In genomic region chr1:210250998-210251679, GRCh38 we compare ENCODE assay signal across 9 cellular contexts. TPM values are rescaled to one million over a fixed set of nuclear protein-coding genes. Genes with fewer than 3 reads are reported as not detected.
DNase-seq lines count a peak whose midpoint lies in the region; ATAC-seq, FAIRE-seq and TF ChIP-seq lines count a peak whose summit lies in the region.
"Had no signal": no experiment of that assay in that cellular context is flagged by ENCODE, and none has a peak within 500 bp of the region (broad histone marks: within the 10 kb centered on the region; RNA-seq: fewer than 3 reads in every experiment).

No MANE protein-coding gene starts in this region.

- H3K9me3 ChIP-seq in pancreas, result no peaks in the 10 kb centered on the region

- ATAC-seq in Right ventricle myocardium superior (ENCODE audit: poor library complexity) (peak; percentile 65), pancreas (peak; percentile 50 to 76 (median 68))

- H3K36me3 ChIP-seq in pancreas, result no peaks in the 10 kb centered on the region

- no peaks in the 10 kb centered on the region for H3K4me1 ChIP-seq in pancreas

- peaks cover 0 to 4% (median 0%) of the 10 kb centered on the region in 4 donors for H3K27me3 ChIP-seq in pancreas

- DNase-seq in stimulated activated CD4-positive, alpha-beta T cell treated with anti-CD3 and anti-CD28 coated beads, Interleukin-1b, Interleukin-23, amount 100 ng/mL, for 48 hours, result peak; percentile 28
- DNase-seq in stimulated activated CD4-positive, alpha-beta T cell treated with anti-CD3 and anti-CD28 coated beads, Interleukin-12 subunit alpha, Interleukin-12 subunit beta, amount 100 ng/mL, for 4 hours, result no peak
- DNase-seq in NCI-H2107 treated with DMSO at 0.1 percent for 48 hours (lab: John Stamatoyannopoulos, UW; ENCODE audit: unreplicated experiment) (peak; percentile 96), Right ventricle myocardium superior (peak; percentile 63), pancreas (peak; percentile 13 to 73 (median 43)), GM12892 (ENCODE audit: insufficient read length) (no peak), GM19239 (ENCODE audit: insufficient read length, low spot score) (no peak)
- peak; percentile 16 for DNase-seq in activated naive CD4-positive, alpha-beta T cell treated with anti-CD3 and anti-CD28 coated beads, Interleukin-2, amount 50 U/mL, for 16 hours

- TF ChIP-seq CTCF in pancreas (IDR thresholded peaks at IDR 0.05), result no peak

- FAIRE-seq in pancreas (lab: Jason Lieb, UNC), result no peak
- FAIRE-seq in GM12892 (lab: Jason Lieb, UNC), result no peak
- no peak for FAIRE-seq in GM19239 (lab: Jason Lieb, UNC)
- FAIRE-seq: colon had no signal

- intact Hi-C loops in Right ventricle myocardium superior (cut with DNase I) (no loop called here), pancreas (cut with DNase I) (no loop called here)

- peak overlapping the region; percentile 32 to 62 (median 36) for H3K4me3 ChIP-seq in pancreas

- H3K27ac ChIP-seq in pancreas, result no peak overlapping the region

- TF ChIP-seq POLR2A in GM12892 (IDR thresholded peaks at IDR 0.05; ENCODE audit: low read depth, low read length), result no peak

- 2 to 4% methylated on average over 33 to 37 of the region's 37 CpGs for WGBS in pancreas, 2 donors

RNA-seq across cellular contexts. Expression of gene SERTAD4, which starts 18.5 kb away (rescaled TPM):
- 4.7 TPM for total RNA-seq in Right ventricle myocardium superior
- total RNA-seq in pancreas, result under 1 TPM; 0.14 to 0.97 (median 0.26) TPM
- polyA plus RNA-seq in pancreas, result under 1 TPM; 0.16 to 0.34 TPM
- not detected for polyA plus RNA-seq in GM12892 (2012; ENCODE audit: missing spikeins)

Comparison
In these comparisons a context has a peak if more than half of its experiments do, and no peak if none do; other contexts are left out.
1. DNase-seq: peak in stimulated activated CD4-positive, alpha-beta T cell treated with anti-CD3 and anti-CD28 coated beads, Interleukin-1b, Interleukin-23, amount 100 ng/mL, for 48 hours (single experiment), NCI-H2107 treated with DMSO at 0.1 percent for 48 hours (single experiment), activated naive CD4-positive, alpha-beta T cell treated with anti-CD3 and anti-CD28 coated beads, Interleukin-2, amount 50 U/mL, for 16 hours (single experiment), Right ventricle myocardium superior (single experiment) and pancreas (6 of 6); none in stimulated activated CD4-positive, alpha-beta T cell treated with anti-CD3 and anti-CD28 coated beads, Interleukin-12 subunit alpha, Interleukin-12 subunit beta, amount 100 ng/mL, for 4 hours (single experiment), GM12892 (single experiment) and GM19239 (single experiment).